Comparison of ENCODE assay signal across 15 cellular contexts in the genomic region with DNA sequence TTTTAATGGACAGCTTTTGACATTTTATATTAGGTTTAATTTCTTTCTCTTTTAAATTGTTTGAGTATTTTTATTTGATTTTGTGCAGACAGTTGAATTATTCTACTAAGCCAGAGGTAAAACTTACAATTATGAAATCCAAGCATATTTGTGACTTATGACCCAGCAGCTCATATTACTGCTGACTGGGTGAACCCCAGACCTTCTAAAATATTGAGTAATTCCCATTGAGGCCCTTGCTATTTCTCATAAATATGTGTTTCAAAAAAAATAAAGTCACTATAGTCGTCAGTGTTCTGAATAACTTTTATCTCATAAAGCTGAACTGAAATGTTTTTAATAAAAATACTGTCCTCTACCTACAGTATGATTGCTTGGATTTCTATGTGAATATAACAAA.
"Had no signal": no experiment of that assay in that cellular context is flagged by ENCODE, and none has a peak within 500 bp of the region (broad histone marks: within the 10 kb centered on the region; RNA-seq: fewer than 3 reads in every experiment).

No MANE protein-coding gene starts in this region.

- H3K4me3 ChIP-seq: hepatocyte, lower lobe of right lung had no signal

- H3K79me2 ChIP-seq: hepatocyte had no signal

- H2AFZ ChIP-seq: hepatocyte had no signal

- H3K9me3 ChIP-seq: lower lobe of right lung had no signal

- H3K36me3 ChIP-seq: lower lobe of right lung had no signal

- ATAC-seq: activated CD4-positive, alpha-beta T cell treated with anti-CD3 and anti-CD28 coated beads for 36 hours; activated CD8-positive, alpha-beta memory T cell treated with anti-CD3 and anti-CD28 coated beads, Interleukin-2, amount 10 ng/mL, durations not matched to agents 7 days and 5 days; foreskin keratinocyte; lower lobe of right lung; WTC11 had no signal

- H3K27ac ChIP-seq: foreskin keratinocyte, hepatocyte, lower lobe of right lung had no signal

- H3K4me1 ChIP-seq: foreskin keratinocyte, lower lobe of right lung had no signal

- DNase-seq: activated CD4-positive, alpha-beta memory T cell treated with anti-CD3 and anti-CD28 coated beads, Interleukin-2, amount 10 ng/mL, durations not matched to agents 7 days and 5 days; activated CD4-positive, alpha-beta T cell treated with anti-CD3 and anti-CD28 coated beads for 36 hours; activated CD8-positive, alpha-beta memory T cell treated with anti-CD3 and anti-CD28 coated beads, Interleukin-2, amount 10 ng/mL, durations not matched to agents 7 days and 5 days; activated naive CD8-positive, alpha-beta T cell treated with anti-CD3 and anti-CD28 coated beads for 36 hours; central memory CD4-positive, alpha-beta T cell; cortex of kidney; erythroblast; foreskin keratinocyte; left cardiac atrium; lower lobe of right lung; stimulated activated CD4-positive, alpha-beta T cell treated with anti-CD3 and anti-CD28 coated beads, Interleukin-2, amount 100 ng/mL, for 24 hours; SW 1271; trophoblast cell had no signal

- H3K4me2 ChIP-seq: hepatocyte had no signal

- H3K27me3 ChIP-seq: foreskin keratinocyte, hepatocyte had no signal
